8 cellular contexts compared by ENCODE assay signal in the genomic region with DNA sequence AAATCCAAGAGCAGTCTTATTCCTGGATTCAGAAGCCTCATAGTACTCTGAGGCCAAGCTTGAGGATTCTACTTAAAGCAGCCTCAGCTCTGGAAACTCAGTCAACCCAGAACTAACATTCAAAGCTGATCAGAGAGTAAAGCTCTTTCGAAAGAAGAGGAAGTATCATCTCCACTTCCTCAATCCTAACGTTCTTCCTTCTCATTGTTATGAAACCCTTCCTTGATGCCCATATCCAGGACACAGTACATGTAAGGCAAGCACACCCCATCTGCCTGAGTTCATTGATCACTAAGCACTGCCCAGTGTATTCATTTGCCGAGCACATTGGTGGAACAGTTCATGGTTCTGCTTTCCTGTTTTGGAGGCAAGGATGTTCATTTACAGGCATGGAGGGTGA. TPM values are rescaled to one million over a fixed set of nuclear protein-coding genes. Genes with fewer than 3 reads are reported as not detected.
DNase-seq lines count a peak whose midpoint lies in the region; ATAC-seq and TF ChIP-seq lines count a peak whose summit lies in the region.
"Had no signal": no experiment of that assay in that cellular context is flagged by ENCODE, and none has a peak within 500 bp of the region (broad histone marks: within the 10 kb centered on the region; RNA-seq: fewer than 3 reads in every experiment).

A gene with protein sequence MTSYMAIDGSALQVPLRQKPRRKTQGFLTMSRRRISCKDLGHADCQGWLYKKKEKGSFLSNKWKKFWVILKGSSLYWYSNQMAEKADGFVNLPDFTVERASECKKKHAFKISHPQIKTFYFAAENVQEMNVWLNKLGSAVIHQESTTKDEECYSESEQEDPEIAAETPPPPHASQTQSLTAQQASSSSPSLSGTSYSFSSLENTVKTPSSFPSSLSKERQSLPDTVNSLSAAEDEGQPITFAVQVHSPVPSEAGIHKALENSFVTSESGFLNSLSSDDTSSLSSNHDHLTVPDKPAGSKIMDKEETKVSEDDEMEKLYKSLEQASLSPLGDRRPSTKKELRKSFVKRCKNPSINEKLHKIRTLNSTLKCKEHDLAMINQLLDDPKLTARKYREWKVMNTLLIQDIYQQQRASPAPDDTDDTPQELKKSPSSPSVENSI (minus strand): TSS at position 114 of the 400 bp plus-strand sequence. CDS start 90,856 bp downstream, outside the sequence.

- H3K4me1 ChIP-seq in body of pancreas (no peaks in the 10 kb centered on the region), mammary epithelial cell (ENCODE audit: insufficient read depth, low read length) (no peaks in the 10 kb centered on the region)
- H3K4me1 ChIP-seq: psoas muscle had no signal

- WGBS in body of pancreas, 2 donors: 78 to 90% methylated on average over 3 of the region's 3 CpGs
- WGBS in mammary epithelial cell (ENCODE audit: low coverage, missing lambda C conversion rate): 84% methylated on average over 3 of the region's 3 CpGs

- H3K27me3 ChIP-seq in body of pancreas (no peaks in the 10 kb centered on the region), mammary epithelial cell (ENCODE audit: insufficient read depth, low read length) (peaks cover 2% of the 10 kb centered on the region)

- peak in 1 of 4 donors; percentile 16 for DNase-seq in body of pancreas
- peak; percentile 79 for DNase-seq in pons (ENCODE audit: low spot score)
- DNase-seq in mammary epithelial cell: no peak
- no peak for DNase-seq in DMS53 (lab: John Stamatoyannopoulos, UW)
- DNase-seq: psoas muscle had no signal

- no peak for TF ChIP-seq POLR2A in body of pancreas (IDR thresholded peaks at IDR 0.05)

- no peak within 1 kb of the TSS for H3K9ac ChIP-seq in mammary epithelial cell (ENCODE audit: insufficient read depth, low read length)

- H2AFZ ChIP-seq in mammary epithelial cell (ENCODE audit: low read depth, low read length): no peak within 1 kb of the TSS

- TF ChIP-seq CTCF in body of pancreas (IDR thresholded peaks at IDR 0.05): no peak
- TF ChIP-seq CTCF in mammary epithelial cell (conservative IDR thresholded peaks at IDR 0.05 in 1 of 2, IDR thresholded peaks at IDR 0.05 in 1 of 2; ENCODE audit: extremely low read depth in 1 of 2, insufficient read depth in 1 of 2, low read depth in 1 of 2, low read length in 2 of 2): no peak

- H3K4me2 ChIP-seq in mammary epithelial cell (ENCODE audit: insufficient read depth, low read depth, low read length): no peak within 1 kb of the TSS

- dilution Hi-C loops in mammary epithelial cell (cut with HindIII; ENCODE audit: low sequenced_read_pairs): no loop called here

- intact Hi-C loops in body of pancreas (cut with DNase I) (no loop called here), mammary epithelial cell (cut with micrococcal nuclease) (no loop called here)

- H3K4me3 ChIP-seq in body of pancreas (no peak within 1 kb of the TSS), mammary epithelial cell (replicated peaks in 1 of 3; ENCODE audit: insufficient read depth in 1 of 3, low read depth in 2 of 3, low read length in 3 of 3) (no peak within 1 kb of the TSS)
- H3K4me3 ChIP-seq: psoas muscle had no signal

- BruUV-seq in mammary epithelial cell (replicated peaks; lab: Mats Ljungman, UMichigan): no TSS peak

- in situ Hi-C loops in mammary epithelial cell (cut with MboI; ENCODE audit: low sequenced_read_pairs in 2 of 2): no loop called here

- H3K27ac ChIP-seq in body of pancreas (no peak within 1 kb of the TSS), mammary epithelial cell (ENCODE audit: insufficient read depth, low read depth, low read length) (no peak within 1 kb of the TSS)
- H3K27ac ChIP-seq: psoas muscle had no signal

- H3K9me3 ChIP-seq in body of pancreas (no peaks in the 10 kb centered on the region), mammary epithelial cell (replicated peaks; ENCODE audit: insufficient read depth, low read length) (no peaks in the 10 kb centered on the region)
- H3K9me3 ChIP-seq: psoas muscle had no signal

- H3K79me2 ChIP-seq in mammary epithelial cell (ENCODE audit: insufficient read depth, low read length): no peaks in the 10 kb centered on the region

- ATAC-seq in GM18907 (IDR thresholded peaks at IDR 0.05; ENCODE audit: unreplicated experiment): peak; percentile 29
- ATAC-seq in HG03571 (IDR thresholded peaks at IDR 0.05; ENCODE audit: unreplicated experiment): peak; percentile 26
- peak; percentile 24 for ATAC-seq in body of pancreas
- no peak for ATAC-seq in GM18873 (IDR thresholded peaks at IDR 0.05; ENCODE audit: low FRiP score, unreplicated experiment)
- ATAC-seq: psoas muscle had no signal

- H4K20me1 ChIP-seq in mammary epithelial cell (ENCODE audit: insufficient read depth, low read length): no peaks in the 10 kb centered on the region

- H3K36me3 ChIP-seq in body of pancreas (replicated peaks in 1 of 2; ENCODE audit: insufficient read depth in 1 of 2, low read depth in 2 of 2): no peaks in the 10 kb centered on the region
- H3K36me3 ChIP-seq in mammary epithelial cell (ENCODE audit: insufficient read depth, low read length): no peaks in the 10 kb centered on the region

- CTCF ChIA-PET in mammary epithelial cell (lab: Charles Lee; ENCODE audit: low non-redundant PET): no interaction called here

RNA-seq across cellular contexts. Expression of the gene that starts here (rescaled TPM):
- total RNA-seq in body of pancreas: 1 to 10 TPM; 3.0 to 5.7 TPM
- under 1 TPM in 1 of 2 donors, not detected in 1; under 0.01 TPM for total RNA-seq in mammary epithelial cell
- not detected for polyA plus RNA-seq in mammary epithelial cell
- polyA minus RNA-seq in mammary epithelial cell: not detected
